Comparison of ENCODE assay signal across 19 cellular contexts in genomic region chr14:36750244-36750643, GRCh38.
DNase-seq lines count a peak whose midpoint lies in the region; ATAC-seq, FAIRE-seq and TF ChIP-seq lines count a peak whose summit lies in the region.
"Had no signal": no experiment of that assay in that cellular context is flagged by ENCODE, and none has a peak within 500 bp of the region (broad histone marks: within the 10 kb centered on the region; RNA-seq: fewer than 3 reads in every experiment).

No MANE protein-coding gene starts in this region.

- peak overlapping the region; percentile 44 for H3K27ac Mint-ChIP-seq in type B pancreatic cell
- H3K27ac Mint-ChIP-seq: CD4-positive, alpha-beta T cell; GM23338 had no signal

- no peak for TF ChIP-seq EP300 in Ishikawa (IDR thresholded peaks at IDR 0.05; ENCODE audit: borderline replicate concordance)

- H3K4me1 Mint-ChIP-seq in type B pancreatic cell (ENCODE audit: unreplicated experiment) = peaks cover 10% of the 10 kb centered on the region
- H3K4me1 Mint-ChIP-seq: GM23338 had no signal

- peak; percentile 86 for ATAC-seq in esophagus mucosa
- no peak for ATAC-seq in GM21381 (IDR thresholded peaks at IDR 0.05; ENCODE audit: unreplicated experiment)
- ATAC-seq: GM23338, HCT116, K562 had no signal

- H3K4me3 ChIP-seq in bronchial epithelial cell (ENCODE audit: low read depth, low read length) = no peak overlapping the region
- H3K4me3 ChIP-seq in MG63 = no peak overlapping the region
- H3K4me3 ChIP-seq: GM23338, K562 had no signal

- H3K36me3 ChIP-seq in bronchial epithelial cell (ENCODE audit: control insufficient read depth, insufficient read depth, low read length) (no peaks in the 10 kb centered on the region), MG63 (no peaks in the 10 kb centered on the region)

- no peak for TF ChIP-seq CTCF in bronchial epithelial cell (IDR thresholded peaks at IDR 0.05; ENCODE audit: insufficient read depth, low read length, severe bottlenecking)
- no peak for TF ChIP-seq CTCF in type B pancreatic cell (conservative IDR thresholded peaks at IDR 0.05)

- no peaks in the 10 kb centered on the region for H3K9me3 ChIP-seq in MG63

- peaks cover 7% of the 10 kb centered on the region for H3K9me3 Mint-ChIP-seq in type B pancreatic cell

- H3K4me3 Mint-ChIP-seq in type B pancreatic cell = no peak overlapping the region
- H3K4me3 Mint-ChIP-seq: CD4-positive, alpha-beta T cell; GM23338 had no signal

- DNase-seq in bronchial epithelial cell (ENCODE audit: low read depth) (peak; percentile 47), type B pancreatic cell (ENCODE audit: extremely low spot score, unreplicated experiment) (no peak), MG63 (no peak), HT-29 (ENCODE audit: low spot score) (no peak)
- DNase-seq: AML-193; Caco-2; CD4-positive, alpha-beta T cell; H7 had no signal

- H3K27me3 Mint-ChIP-seq in type B pancreatic cell = no peaks in the 10 kb centered on the region
- H3K27me3 Mint-ChIP-seq: CD4-positive, alpha-beta T cell had no signal

- no peak for TF ChIP-seq RAD21 in Ishikawa (IDR thresholded peaks at IDR 0.05; ENCODE audit: low read depth)

- no peak for FAIRE-seq in bronchial epithelial cell (lab: Jason Lieb, UNC)
- FAIRE-seq: A204.1, D721Med, G401.6, GM12892, GM18507, K562 had no signal

- H3K27me3 ChIP-seq in bronchial epithelial cell (ENCODE audit: control insufficient read depth, insufficient read depth, low read length) (no peaks in the 10 kb centered on the region), MG63 (no peaks in the 10 kb centered on the region)

- H3K36me3 Mint-ChIP-seq in type B pancreatic cell = peaks cover 3% of the 10 kb centered on the region

TF ChIP-seq in Ishikawa, 13 proteins besides CTCF, POLR2A, EP300 and RAD21:
- TF ChIP-seq, protein P1, sequence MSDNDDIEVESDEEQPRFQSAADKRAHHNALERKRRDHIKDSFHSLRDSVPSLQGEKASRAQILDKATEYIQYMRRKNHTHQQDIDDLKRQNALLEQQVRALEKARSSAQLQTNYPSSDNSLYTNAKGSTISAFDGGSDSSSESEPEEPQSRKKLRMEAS (IDR thresholded peaks at IDR 0.05) = peak; percentile 43; the same call in 1 of the 2 replicates
- no peak for TF ChIP-seq NFIC (IDR thresholded peaks at IDR 0.05)
- no peak for TF ChIP-seq CREB1 (IDR thresholded peaks at IDR 0.05; ENCODE audit: low read depth)
- TF ChIP-seq USF1 (IDR thresholded peaks at IDR 0.05) = no peak
- no peak for TF ChIP-seq TCF12 (IDR thresholded peaks at IDR 0.05; ENCODE audit: low read depth)
- TF ChIP-seq TEAD4 (IDR thresholded peaks at IDR 0.05) = no peak
